ENCODE assay signal across 8 cellular contexts in genomic region chr3:194584866-194585265, GRCh38. TPM values are rescaled to one million over a fixed set of nuclear protein-coding genes. Genes with fewer than 3 reads are reported as not detected.
DNase-seq lines count a peak whose midpoint lies in the region; ATAC-seq and TF ChIP-seq lines count a peak whose summit lies in the region.

No MANE protein-coding gene starts in this region.

- H3K9me3 Mint-ChIP-seq in activated T-cell treated with anti-CD3 and anti-CD28 coated beads, Interleukin-2, amount 50 U/mL, for 24 hours: no peaks in the 10 kb centered on the region

- no peaks in the 10 kb centered on the region for H3K27me3 Mint-ChIP-seq in activated T-cell treated with anti-CD3 and anti-CD28 coated beads, Interleukin-2, amount 50 U/mL, for 24 hours

- H3K4me3 Mint-ChIP-seq in activated T-cell treated with anti-CD3 and anti-CD28 coated beads, Interleukin-2, amount 50 U/mL, for 24 hours: peak overlapping the region; percentile 97

- DNase-seq in activated T-cell treated with anti-CD3 and anti-CD28 coated beads, Interleukin-2, amount 50 U/mL, for 24 hours: no peak
- DNase-seq in activated T-cell treated with anti-CD3 and anti-CD28 coated beads for 4 hours: no peak
- peak; percentile 37 to 40 for DNase-seq in activated T-cell treated with anti-CD3 and anti-CD28 coated beads, Interleukin-2, amount 50 U/mL, for 48 hours
- DNase-seq in left ventricle myocardium inferior: no peak
- DNase-seq in NCI-H446 treated with DMSO at 0.1 percent for 48 hours (lab: John Stamatoyannopoulos, UW): no peak
- no peak for DNase-seq in activated effector memory CD4-positive, alpha-beta T cell treated with Interleukin-2 at 50 U/mL for 16 hours

- peak overlapping the region; percentile 99 for H3K27ac Mint-ChIP-seq in activated T-cell treated with anti-CD3 and anti-CD28 coated beads, Interleukin-2, amount 50 U/mL, for 24 hours

- intact Hi-C loops in left ventricle myocardium inferior (cut with micrococcal nuclease): no loop called here

- H3K27ac ChIP-seq in left ventricle myocardium inferior (replicated peaks): peak overlapping the region; percentile 96
- H3K27ac ChIP-seq in stomach smooth muscle (ENCODE audit: low read length): no peak overlapping the region

- no peak for TF ChIP-seq CTCF in left ventricle myocardium inferior (IDR thresholded peaks at IDR 0.05; ENCODE audit: borderline replicate concordance)

- H3K9me3 ChIP-seq in left ventricle myocardium inferior (replicated peaks) (no peaks in the 10 kb centered on the region), stomach smooth muscle (ENCODE audit: control insufficient read depth in 2 of 2, low read length in 2 of 2) (no peaks in the 10 kb centered on the region)

- peak overlapping the region; percentile 84 for H3K4me3 ChIP-seq in left ventricle myocardium inferior
- H3K4me3 ChIP-seq in stomach smooth muscle (ENCODE audit: low read length in 2 of 2): peak overlapping the region; percentile 78 to 98

- ATAC-seq in GM18858 (IDR thresholded peaks at IDR 0.05; ENCODE audit: unreplicated experiment): no peak

- H3K27me3 ChIP-seq in left ventricle myocardium inferior (ENCODE audit: low read depth): no peaks in the 10 kb centered on the region
- no peaks in the 10 kb centered on the region for H3K27me3 ChIP-seq in stomach smooth muscle (ENCODE audit: control insufficient read depth in 1 of 2, insufficient read depth in 2 of 2, low read length in 2 of 2)

- peak overlapping the region in 1 of 2 donors; percentile 84 for H3K9ac ChIP-seq in stomach smooth muscle (ENCODE audit: low read length in 2 of 2)

- peaks cover 31% of the 10 kb centered on the region for H3K4me1 Mint-ChIP-seq in activated T-cell treated with anti-CD3 and anti-CD28 coated beads, Interleukin-2, amount 50 U/mL, for 24 hours (ENCODE audit: low read depth)

- H3K36me3 Mint-ChIP-seq in activated T-cell treated with anti-CD3 and anti-CD28 coated beads, Interleukin-2, amount 50 U/mL, for 24 hours (ENCODE audit: low read depth): peaks cover 18% of the 10 kb centered on the region

- H3K4me1 ChIP-seq in left ventricle myocardium inferior (peaks cover 35% of the 10 kb centered on the region), stomach smooth muscle (ENCODE audit: control insufficient read depth, insufficient read depth, low read length) (peaks cover 10% of the 10 kb centered on the region)

- H3K36me3 ChIP-seq in left ventricle myocardium inferior (peaks cover 6% of the 10 kb centered on the region), stomach smooth muscle (ENCODE audit: control insufficient read depth in 2 of 2, insufficient read depth in 2 of 2, low read length in 2 of 2) (peaks cover 0 to 6% of the 10 kb centered on the region in 2 donors)

RNA-seq across cellular contexts. Expression of gene TMEM44, which starts 48.4 kb away (rescaled TPM):
- 7.5 TPM for total RNA-seq in left ventricle myocardium inferior

Comparison
In these comparisons a context has a peak if more than half of its experiments do, and no peak if none do; other contexts are left out.
1. DNase-seq: peak in activated T-cell treated with anti-CD3 and anti-CD28 coated beads, Interleukin-2, amount 50 U/mL, for 48 hours (2 of 2); none in activated T-cell treated with anti-CD3 and anti-CD28 coated beads, Interleukin-2, amount 50 U/mL, for 24 hours (single experiment), activated T-cell treated with anti-CD3 and anti-CD28 coated beads for 4 hours (single experiment), left ventricle myocardium inferior (single experiment), NCI-H446 treated with DMSO at 0.1 percent for 48 hours (single experiment) and activated effector memory CD4-positive, alpha-beta T cell treated with Interleukin-2 at 50 U/mL for 16 hours (single experiment).